16 cellular contexts compared by ENCODE assay signal in genomic region chr1:24775348-24775747, GRCh38.
"Had no signal": no experiment of that assay in that cellular context is flagged by ENCODE, and none has a peak within 500 bp of the region (broad histone marks: within the 10 kb centered on the region; RNA-seq: fewer than 3 reads in every experiment).

No MANE protein-coding gene starts in this region.

- H3K4me3 Mint-ChIP-seq: naive thymus-derived CD8-positive, alpha-beta T cell; T-helper 1 cell treated with Interleukin-12 subunit alpha and Interleukin-12 subunit beta and Interleukin-4 antibody, amounts not matched to agents 30 μg/mL and 1 μg/mL, for 36 hours had no signal

- H3K27me3 ChIP-seq: tibial nerve had no signal

- H3K9me3 Mint-ChIP-seq: naive thymus-derived CD8-positive, alpha-beta T cell; T-helper 1 cell treated with Interleukin-12 subunit alpha and Interleukin-12 subunit beta and Interleukin-4 antibody, amounts not matched to agents 30 μg/mL and 1 μg/mL, for 36 hours had no signal

- H3K27ac ChIP-seq: epithelial cell of prostate had no signal

- DNase-seq: activated CD4-positive, alpha-beta T cell treated with anti-CD3 and anti-CD28 coated beads, Interleukin-2, amount 50 U/mL, for 1 hour; activated CD4-positive, CD25-positive, alpha-beta regulatory T cell treated with anti-CD3 and anti-CD28 coated beads, Interleukin-2, amount 50 U/mL, for 72 hours; activated CD8-positive, alpha-beta memory T cell treated with anti-CD3 and anti-CD28 coated beads, Interleukin-2, amount 50 U/mL, for 4 hours; activated effector memory CD4-positive, alpha-beta T cell treated with anti-CD3 and anti-CD28 coated beads, Interleukin-2, amount 50 U/mL, for 16 hours; activated naive CD4-positive, alpha-beta T cell treated with anti-CD3 and anti-CD28 coated beads, Interleukin-2, amount 50 U/mL, for 16 hours; activated T-cell treated with anti-CD3 and anti-CD28 coated beads, Interleukin-2, amount 50 U/mL, for 48 hours; foreskin fibroblast; mesendoderm; naive thymus-derived CD8-positive, alpha-beta T cell; stimulated activated CD4-positive, alpha-beta T cell treated with anti-CD3 and anti-CD28 coated beads, Interleukin-1b, Interleukin-23, amount 100 ng/mL, for 48 hours; stimulated activated CD8-positive, alpha-beta memory T cell treated with anti-CD3 and anti-CD28 coated beads, Interleukin-4, amount 100 ng/mL, for 48 hours; stimulated activated naive CD4-positive, alpha-beta T cell had no signal

- H3K36me3 Mint-ChIP-seq: naive thymus-derived CD8-positive, alpha-beta T cell had no signal

- H3K27ac Mint-ChIP-seq: naive thymus-derived CD8-positive, alpha-beta T cell; T-helper 1 cell treated with Interleukin-12 subunit alpha and Interleukin-12 subunit beta and Interleukin-4 antibody, amounts not matched to agents 30 μg/mL and 1 μg/mL, for 36 hours had no signal

- H3K9me3 ChIP-seq: tibial nerve had no signal

- H3K4me3 ChIP-seq: tibial nerve had no signal

- ATAC-seq: naive thymus-derived CD8-positive, alpha-beta T cell; sciatic nerve had no signal
